In the genomic region with DNA sequence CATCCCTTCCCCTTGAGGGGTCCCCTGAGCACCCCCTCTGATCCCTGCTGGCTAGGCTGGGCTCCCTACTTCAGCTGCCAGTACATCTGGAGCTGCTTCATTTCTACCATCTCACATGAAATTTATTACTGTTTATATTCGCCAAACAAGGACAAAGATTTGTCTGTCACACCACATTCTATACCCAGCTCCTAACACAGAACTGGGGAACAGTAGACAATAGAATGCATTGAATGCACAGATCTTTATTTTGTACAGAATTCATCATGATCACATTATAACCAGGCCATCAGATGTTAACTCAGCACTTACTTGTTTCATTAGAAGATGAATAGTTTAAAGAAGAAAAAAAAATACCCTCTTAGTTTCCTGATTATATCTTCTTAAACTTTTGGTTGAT, we compare ENCODE assay signal across 27 cellular contexts.
"Had no signal": no experiment of that assay in that cellular context is flagged by ENCODE, and none has a peak within 500 bp of the region (broad histone marks: within the 10 kb centered on the region; RNA-seq: fewer than 3 reads in every experiment).

No MANE protein-coding gene starts in this region.

- H3K27ac ChIP-seq: adrenal gland, body of pancreas, SK-N-MC had no signal

- H3K4me3 ChIP-seq: adrenal gland, body of pancreas, MG63, SK-N-MC had no signal

- H3K36me3 Mint-ChIP-seq: activated CD4-positive, alpha-beta memory T cell treated with anti-CD3 and anti-CD28 coated beads for 36 hours; activated naive CD4-positive, alpha-beta T cell treated with anti-CD3 and anti-CD28 coated beads, Interleukin-2, amount 50 U/mL, for 72 hours had no signal

- H3K9me3 Mint-ChIP-seq: activated CD4-positive, alpha-beta memory T cell treated with anti-CD3 and anti-CD28 coated beads for 36 hours; activated CD4-positive, alpha-beta T cell treated with anti-CD3 and anti-CD28 coated beads, Interleukin-2, amount 10 ng/mL, durations not matched to agents 7 days and 5 days; activated naive CD4-positive, alpha-beta T cell treated with anti-CD3 and anti-CD28 coated beads for 36 hours; activated T-cell treated with anti-CD3 and anti-CD28 coated beads, Interleukin-2, amount 50 U/mL, for 4 hours; activated T-helper 1 cell treated with anti-CD3 and anti-CD28 coated beads, Interleukin-12 subunit alpha, Interleukin-12 subunit beta, Interleukin-2, Interleukin-4 antibody, amounts not matched to agents 30 ng/mL and 10 ng/mL and 1 ng/mL, durations not matched to agents 14 hours and 24 hours and 36 hours had no signal

- H3K36me3 ChIP-seq: adrenal gland, MG63 had no signal

- H3K4me3 Mint-ChIP-seq: activated CD4-positive, alpha-beta memory T cell treated with anti-CD3 and anti-CD28 coated beads for 36 hours; activated CD4-positive, alpha-beta T cell treated with anti-CD3 and anti-CD28 coated beads, Interleukin-2, amount 10 ng/mL, durations not matched to agents 7 days and 5 days; activated naive CD4-positive, alpha-beta T cell treated with anti-CD3 and anti-CD28 coated beads for 36 hours; activated T-cell treated with anti-CD3 and anti-CD28 coated beads, Interleukin-2, amount 50 U/mL, for 4 hours; activated T-helper 1 cell treated with anti-CD3 and anti-CD28 coated beads, Interleukin-12 subunit alpha, Interleukin-12 subunit beta, Interleukin-2, Interleukin-4 antibody, amounts not matched to agents 30 ng/mL and 10 ng/mL and 1 ng/mL, durations not matched to agents 14 hours and 24 hours and 36 hours had no signal

- H3K27me3 ChIP-seq: adrenal gland, body of pancreas, MG63 had no signal

- H3K4me1 ChIP-seq: adrenal gland, body of pancreas had no signal

- H3K9me3 ChIP-seq: adrenal gland, body of pancreas, MG63 had no signal

- DNase-seq: activated CD4-positive, alpha-beta memory T cell treated with anti-CD3 and anti-CD28 coated beads for 36 hours; activated CD4-positive, alpha-beta T cell treated with anti-CD3 and anti-CD28 coated beads, Interleukin-2, amount 10 ng/mL, durations not matched to agents 7 days and 5 days; activated CD8-positive, alpha-beta memory T cell treated with anti-CD3 and anti-CD28 coated beads, Interleukin-2, amount 50 U/mL, for 4 hours; activated gamma-delta T cell treated with Interleukin-2 at 50 U/mL for 16 hours; activated naive CD4-positive, alpha-beta T cell treated with anti-CD3 and anti-CD28 coated beads for 36 hours; activated T-cell treated with anti-CD3 and anti-CD28 coated beads for 4 hours; activated T-cell treated with anti-CD3 and anti-CD28 coated beads, Interleukin-2, amount 50 U/mL, for 4 hours; adrenal gland; body of pancreas; caudate nucleus; Karpas-422; KBM-7; MG63; NCI-H1048; NCI-H1105 treated with DMSO at 0.1 percent for 48 hours; NCI-H1436; NCI-H1694; NCI-H1930; NCI-H2081 treated with DMSO at 0.1 percent for 48 hours; NCI-H345; NCI-H526; NCI-H748 treated with DMSO at 0.1 percent for 48 hours; Right ventricle myocardium superior; T1000 had no signal

- H3K27ac Mint-ChIP-seq: activated CD4-positive, alpha-beta memory T cell treated with anti-CD3 and anti-CD28 coated beads for 36 hours; activated CD4-positive, alpha-beta T cell treated with anti-CD3 and anti-CD28 coated beads, Interleukin-2, amount 10 ng/mL, durations not matched to agents 7 days and 5 days; activated naive CD4-positive, alpha-beta T cell treated with anti-CD3 and anti-CD28 coated beads for 36 hours; activated naive CD4-positive, alpha-beta T cell treated with anti-CD3 and anti-CD28 coated beads, Interleukin-2, amount 50 U/mL, for 72 hours; activated T-helper 1 cell treated with anti-CD3 and anti-CD28 coated beads, Interleukin-12 subunit alpha, Interleukin-12 subunit beta, Interleukin-2, Interleukin-4 antibody, amounts not matched to agents 30 ng/mL and 10 ng/mL and 1 ng/mL, durations not matched to agents 14 hours and 24 hours and 36 hours had no signal
